Comparison of ENCODE assay signal across 1 cellular context in the genomic region with DNA sequence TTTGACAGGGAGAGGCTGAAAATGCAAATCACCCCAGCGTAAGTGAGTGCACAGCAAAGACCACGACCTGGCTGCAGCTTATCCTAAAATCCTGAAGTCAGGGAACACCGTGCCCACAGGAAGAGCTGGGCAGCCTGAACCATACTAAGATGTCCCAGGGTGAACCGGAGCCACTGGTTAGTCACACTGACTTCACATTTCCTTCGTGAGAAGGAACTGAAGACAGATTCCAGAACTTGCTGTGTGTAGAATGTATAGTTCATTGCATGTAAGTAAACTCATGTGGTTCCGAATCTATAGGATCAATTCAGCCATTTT.
TF ChIP-seq lines count a peak whose summit lies in the region.

No MANE protein-coding gene starts in this region.

TF ChIP-seq in HCT116, 20 proteins besides CTCF, POLR2A, EP300 and RAD21 (continued from another document):
- TF ChIP-seq, protein P1, sequence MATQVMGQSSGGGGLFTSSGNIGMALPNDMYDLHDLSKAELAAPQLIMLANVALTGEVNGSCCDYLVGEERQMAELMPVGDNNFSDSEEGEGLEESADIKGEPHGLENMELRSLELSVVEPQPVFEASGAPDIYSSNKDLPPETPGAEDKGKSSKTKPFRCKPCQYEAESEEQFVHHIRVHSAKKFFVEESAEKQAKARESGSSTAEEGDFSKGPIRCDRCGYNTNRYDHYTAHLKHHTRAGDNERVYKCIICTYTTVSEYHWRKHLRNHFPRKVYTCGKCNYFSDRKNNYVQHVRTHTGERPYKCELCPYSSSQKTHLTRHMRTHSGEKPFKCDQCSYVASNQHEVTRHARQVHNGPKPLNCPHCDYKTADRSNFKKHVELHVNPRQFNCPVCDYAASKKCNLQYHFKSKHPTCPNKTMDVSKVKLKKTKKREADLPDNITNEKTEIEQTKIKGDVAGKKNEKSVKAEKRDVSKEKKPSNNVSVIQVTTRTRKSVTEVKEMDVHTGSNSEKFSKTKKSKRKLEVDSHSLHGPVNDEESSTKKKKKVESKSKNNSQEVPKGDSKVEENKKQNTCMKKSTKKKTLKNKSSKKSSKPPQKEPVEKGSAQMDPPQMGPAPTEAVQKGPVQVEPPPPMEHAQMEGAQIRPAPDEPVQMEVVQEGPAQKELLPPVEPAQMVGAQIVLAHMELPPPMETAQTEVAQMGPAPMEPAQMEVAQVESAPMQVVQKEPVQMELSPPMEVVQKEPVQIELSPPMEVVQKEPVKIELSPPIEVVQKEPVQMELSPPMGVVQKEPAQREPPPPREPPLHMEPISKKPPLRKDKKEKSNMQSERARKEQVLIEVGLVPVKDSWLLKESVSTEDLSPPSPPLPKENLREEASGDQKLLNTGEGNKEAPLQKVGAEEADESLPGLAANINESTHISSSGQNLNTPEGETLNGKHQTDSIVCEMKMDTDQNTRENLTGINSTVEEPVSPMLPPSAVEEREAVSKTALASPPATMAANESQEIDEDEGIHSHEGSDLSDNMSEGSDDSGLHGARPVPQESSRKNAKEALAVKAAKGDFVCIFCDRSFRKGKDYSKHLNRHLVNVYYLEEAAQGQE (IDR thresholded peaks at IDR 0.05; ENCODE audit: low read depth), result no peak
